In the genomic region with DNA sequence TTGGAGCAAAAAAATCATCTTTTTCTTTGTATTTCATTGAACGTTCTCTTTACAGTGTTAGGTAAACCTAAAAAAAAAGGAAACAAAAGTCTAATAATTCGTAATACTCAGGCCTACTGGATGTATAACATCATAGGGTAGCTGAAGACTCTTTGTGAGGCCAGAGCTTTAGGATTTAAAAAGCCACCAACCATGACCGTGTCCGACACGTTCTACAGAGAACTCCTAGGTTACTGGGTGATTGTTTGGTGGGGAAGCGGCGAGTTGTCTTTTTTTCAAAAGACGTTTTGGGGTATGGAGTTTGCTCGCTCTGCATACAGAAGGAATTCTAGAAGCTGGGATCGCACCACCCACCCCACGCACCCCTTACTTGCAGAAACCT, we compare ENCODE assay signal across 8 cellular contexts. TPM values are rescaled to one million over a fixed set of nuclear protein-coding genes. Genes with fewer than 3 reads are reported as not detected.
DNase-seq lines count a peak whose midpoint lies in the region; ATAC-seq, FAIRE-seq and TF ChIP-seq lines count a peak whose summit lies in the region.

No MANE protein-coding gene starts in this region.

- peak overlapping the region; percentile 99 for H3K4me3 Mint-ChIP-seq in MCF 10A (ENCODE audit: unreplicated experiment)

- H3K27me3 ChIP-seq in tibial nerve = no peaks in the 10 kb centered on the region

- no peak for TF ChIP-seq POLR2A in GM12891 (IDR thresholded peaks at IDR 0.05; ENCODE audit: low read depth, low read length)
- TF ChIP-seq POLR2A in lower leg skin (IDR thresholded peaks at IDR 0.05) = no peak
- TF ChIP-seq POLR2A in tibial nerve (IDR thresholded peaks at IDR 0.05) = no peak

- no peak for TF ChIP-seq CTCF in MCF 10A (IDR thresholded peaks at IDR 0.05; ENCODE audit: unreplicated experiment)
- TF ChIP-seq CTCF in lower leg skin (IDR thresholded peaks at IDR 0.05) = no peak
- TF ChIP-seq CTCF in tibial nerve (IDR thresholded peaks at IDR 0.05) = no peak

- H3K36me3 ChIP-seq in tibial nerve = peaks cover 0 to 4% (median 0%) of the 10 kb centered on the region in 3 donors

- H3K27ac ChIP-seq in tibial nerve = peak overlapping the region; percentile 92 to 100 (median 99)

- ATAC-seq in GM19455 (IDR thresholded peaks at IDR 0.05; ENCODE audit: unreplicated experiment) (no peak), HG03039 (IDR thresholded peaks at IDR 0.05; ENCODE audit: unreplicated experiment) (no peak), HG03135 (IDR thresholded peaks at IDR 0.05; ENCODE audit: unreplicated experiment) (no peak)

- peaks cover 12% of the 10 kb centered on the region for H3K4me1 Mint-ChIP-seq in MCF 10A (ENCODE audit: insufficient read depth, unreplicated experiment)

- DNase-seq in GM12891 (ENCODE audit: insufficient read length, low spot score) = peak; percentile 20
- DNase-seq in NCI-H1092 treated with DMSO at 0.1 percent for 48 hours (lab: John Stamatoyannopoulos, UW) = peak; percentile 91
- no peak for DNase-seq in MCF 10A (ENCODE audit: unreplicated experiment)
- DNase-seq in lower leg skin (ENCODE audit: low spot score in 2 of 2) = no peak
- DNase-seq in tibial nerve (ENCODE audit: low spot score in 2 of 2) = peak in 1 of 2 donors; percentile 6

- CTCF ChIA-PET in MCF 10A (lab: Yijun Ruan, JAX) = interaction anchor here (0.5 to 1.9 kb wide), 9 partner anchors 16 to 461 kb away, joined by 3 to 10 read pairs (median 3); no protein-coding TSS in a partner anchor

- FAIRE-seq in GM12891 (lab: Jason Lieb, UNC) = no peak

- H3K36me3 Mint-ChIP-seq in MCF 10A (ENCODE audit: insufficient read depth, unreplicated experiment) = peaks cover 17% of the 10 kb centered on the region

- H3K9me3 ChIP-seq in tibial nerve = no peaks in the 10 kb centered on the region

- POLR2A ChIA-PET in MCF 10A (lab: Yijun Ruan, JAX) = interaction anchor here (0.7 to 7.5 kb wide), 21 partner anchors 10 to 330 kb away, joined by 3 to 74 read pairs (median 4); partner anchors contain the start of gene NAT10

- no TSS peak for BruUV-seq in MCF 10A (replicated peaks; lab: Mats Ljungman, UMichigan)

- intact Hi-C loops in MCF 10A (cut with micrococcal nuclease) = no loop called here
- intact Hi-C loops in lower leg skin (cut with DNase I; ENCODE audit: low total_unique reads) = no loop called here

- peak overlapping the region; percentile 96 for H3K27ac Mint-ChIP-seq in MCF 10A (ENCODE audit: low read depth, unreplicated experiment)

- H3K9me3 Mint-ChIP-seq in MCF 10A (ENCODE audit: unreplicated experiment) = no peaks in the 10 kb centered on the region

- TF ChIP-seq EP300 in tibial nerve (IDR thresholded peaks at IDR 0.05) = no peak

- H3K4me1 ChIP-seq in tibial nerve = peaks cover 0 to 36% (median 26%) of the 10 kb centered on the region in 4 donors

- WGBS in lower leg skin, 2 donors = 0 to 1% methylated on average over 11 of the region's 11 CpGs
- 0% methylated on average over 10 to 11 of the region's 11 CpGs for WGBS in tibial nerve, 2 donors

- H3K27me3 Mint-ChIP-seq in MCF 10A (ENCODE audit: insufficient read depth, unreplicated experiment) = no peaks in the 10 kb centered on the region

- H3K4me3 ChIP-seq in lower leg skin (ENCODE audit: low read depth, poor library complexity, severe bottlenecking) (peak overlapping the region; percentile 99), tibial nerve (peak overlapping the region; percentile 76 to 99 (median 92))

TF ChIP-seq in GM12891, 5 proteins besides CTCF, POLR2A, EP300 and RAD21:
- TF ChIP-seq SPI1 (IDR thresholded peaks at IDR 0.05; ENCODE audit: low read depth, low read length) (no peak), PAX5 (IDR thresholded peaks at IDR 0.05; ENCODE audit: insufficient read depth, low read length, severe bottlenecking) (peak; percentile 61), TAF1 (IDR thresholded peaks at IDR 0.05; ENCODE audit: low read depth, low read length) (no peak)
TF ChIP-seq in GM12891: peak in this region for 1.

RNA-seq across cellular contexts. Expression of gene CAPRIN1, which starts 0.6 kb away (rescaled TPM):
- polyA plus RNA-seq in GM12891 (2012; ENCODE audit: low read depth, missing spikeins) = 110 TPM
- total RNA-seq in MCF 10A (2022) = 190 and 219 TPM in 2 replicates
- 100 to 1,000 TPM in 2 of 4 donors, 10 to 100 TPM in 2; 89.6 to 126 (median 103) TPM for total RNA-seq in lower leg skin
- total RNA-seq in tibial nerve = 100 to 1,000 TPM; 121 to 167 (median 150) TPM

RNA-seq across cellular contexts. Expression of gene NAT10, which starts 54.5 kb away (rescaled TPM):
- 54.5 TPM for polyA plus RNA-seq in GM12891 (2012; ENCODE audit: low read depth, missing spikeins)
- 68.9 and 89.5 TPM in 2 replicates for total RNA-seq in MCF 10A (2022)
- 10 to 100 TPM; 25.2 to 37.0 (median 27.9) TPM for total RNA-seq in lower leg skin
- total RNA-seq in tibial nerve = 10 to 100 TPM; 34.3 to 41.4 (median 38.7) TPM

Comparison
In these comparisons a context has a peak if more than half of its experiments do, and no peak if none do; other contexts are left out.
1. DNase-seq: peak in GM12891 (single experiment) and NCI-H1092 treated with DMSO at 0.1 percent for 48 hours (single experiment); none in MCF 10A (single experiment) and lower leg skin (0 of 2).